In genomic region chr3:188683032-188683491, GRCh38 we compare ENCODE assay signal across 9 cellular contexts.
DNase-seq lines count a peak whose midpoint lies in the region; ATAC-seq and TF ChIP-seq lines count a peak whose summit lies in the region.
"Had no signal": no experiment of that assay in that cellular context is flagged by ENCODE, and none has a peak within 500 bp of the region (broad histone marks: within the 10 kb centered on the region; RNA-seq: fewer than 3 reads in every experiment).

No MANE protein-coding gene starts in this region.

- ATAC-seq in HG02970 (IDR thresholded peaks at IDR 0.05; ENCODE audit: low FRiP score, unreplicated experiment) (no peak), GM21515 (IDR thresholded peaks at IDR 0.05; ENCODE audit: unreplicated experiment) (no peak)

- H3K4me3 ChIP-seq in epithelial cell of proximal tubule (ENCODE audit: low read depth, low read length) (no peak overlapping the region), retinal pigment epithelial cell (ENCODE audit: low read length) (no peak overlapping the region)
- H3K4me3 ChIP-seq: testis had no signal

- TF ChIP-seq CTCF in epithelial cell of proximal tubule (conservative IDR thresholded peaks at IDR 0.05; ENCODE audit: low read depth, low read length): no peak
- no peak for TF ChIP-seq CTCF in retinal pigment epithelial cell (conservative IDR thresholded peaks at IDR 0.05; ENCODE audit: low read depth, low read length)
- no peak for TF ChIP-seq CTCF in GM20000 (IDR thresholded peaks at IDR 0.05; ENCODE audit: extremely low read depth, missing control alignments)

- DNase-seq in EH (ENCODE audit: low read depth) (peak; percentile 95), HT1080 (ENCODE audit: low read depth) (peak; percentile 95), epithelial cell of proximal tubule (ENCODE audit: low read depth) (peak; percentile 97), retinal pigment epithelial cell (ENCODE audit: low read depth) (peak; percentile 86), GM20000 (ENCODE audit: low spot score) (no peak), inferior parietal cortex (ENCODE audit: extremely low spot score) (no peak)
- DNase-seq: testis had no signal

Comparison
In these comparisons a context has a peak if more than half of its experiments do, and no peak if none do; other contexts are left out.
1. DNase-seq: peak in EH (single experiment), HT1080 (single experiment), epithelial cell of proximal tubule (single experiment) and retinal pigment epithelial cell (single experiment); none in GM20000 (single experiment) and inferior parietal cortex (single experiment).